ENCODE assay signal across 8 cellular contexts in the genomic region with DNA sequence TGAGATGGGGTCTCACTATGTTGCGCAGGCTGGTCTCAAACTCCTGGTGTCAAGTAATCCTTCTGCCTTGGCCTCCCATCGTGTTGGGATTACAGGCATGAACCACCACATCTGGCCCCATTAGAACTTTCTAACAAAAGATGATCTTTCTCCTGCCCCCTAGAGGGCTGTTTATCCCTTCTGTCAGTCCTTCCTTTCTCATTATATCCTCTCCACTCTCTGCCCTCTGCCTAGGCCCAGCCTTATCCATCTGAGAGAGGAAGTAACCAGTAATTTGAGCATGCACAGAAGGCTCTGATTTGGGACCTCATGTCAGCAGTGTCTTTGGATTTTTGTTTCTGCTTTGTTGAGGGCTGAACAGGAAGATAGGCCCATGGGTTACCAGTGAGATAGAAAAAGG. TPM values are rescaled to one million over a fixed set of nuclear protein-coding genes. Genes with fewer than 3 reads are reported as not detected.
DNase-seq lines count a peak whose midpoint lies in the region; ATAC-seq and TF ChIP-seq lines count a peak whose summit lies in the region.

No MANE protein-coding gene starts in this region.

- no peak overlapping the region for H3K27ac ChIP-seq in smooth muscle cell (ENCODE audit: low read depth)

- H3K9me3 ChIP-seq in smooth muscle cell (replicated peaks; ENCODE audit: low read depth): no peaks in the 10 kb centered on the region

- H3K4me3 ChIP-seq in smooth muscle cell: no peak overlapping the region

- no peaks in the 10 kb centered on the region for H3K27me3 ChIP-seq in smooth muscle cell (ENCODE audit: low read depth)

- no peaks in the 10 kb centered on the region for H3K4me1 ChIP-seq in smooth muscle cell (ENCODE audit: low read depth)

- peaks cover 2% of the 10 kb centered on the region for H3K27me3 Mint-ChIP-seq in activated CD8-positive, alpha-beta memory T cell treated with anti-CD3 and anti-CD28 coated beads, Interleukin-2, amount 10 ng/mL, durations not matched to agents 7 days and 5 days
- no peaks in the 10 kb centered on the region for H3K27me3 Mint-ChIP-seq in chondrocyte (ENCODE audit: low read depth)

- DNase-seq in activated CD8-positive, alpha-beta memory T cell treated with anti-CD3 and anti-CD28 coated beads, Interleukin-2, amount 10 ng/mL, durations not matched to agents 7 days and 5 days: peak; percentile 43
- DNase-seq in activated CD8-positive, alpha-beta memory T cell treated with anti-CD3 and anti-CD28 coated beads, Interleukin-2, amount 50 U/mL, for 48 hours: no peak
- DNase-seq in NCI-H226 (peak; percentile 24), chondrocyte (ENCODE audit: low spot score) (no peak), smooth muscle cell (lab: John Stamatoyannopoulos, UW; ENCODE audit: unreplicated experiment) (no peak), NCI-H446 treated with DMSO at 0.1 percent for 48 hours (lab: John Stamatoyannopoulos, UW) (no peak), sciatic nerve (ENCODE audit: low spot score) (no peak)

- no peaks in the 10 kb centered on the region for H3K9me3 Mint-ChIP-seq in activated CD8-positive, alpha-beta memory T cell treated with anti-CD3 and anti-CD28 coated beads, Interleukin-2, amount 10 ng/mL, durations not matched to agents 7 days and 5 days (ENCODE audit: low read depth)
- H3K9me3 Mint-ChIP-seq in chondrocyte (ENCODE audit: low read depth): no peaks in the 10 kb centered on the region

- intact Hi-C loops in sciatic nerve (cut with DNase I): no loop called here

- peaks cover 16% of the 10 kb centered on the region for H3K4me1 Mint-ChIP-seq in activated CD8-positive, alpha-beta memory T cell treated with anti-CD3 and anti-CD28 coated beads, Interleukin-2, amount 10 ng/mL, durations not matched to agents 7 days and 5 days
- peaks cover 7% of the 10 kb centered on the region for H3K4me1 Mint-ChIP-seq in chondrocyte (ENCODE audit: low read depth)

- TF ChIP-seq CTCF in chondrocyte (IDR thresholded peaks at IDR 0.05): peak; percentile 54
- TF ChIP-seq CTCF in smooth muscle cell (IDR thresholded peaks at IDR 0.05; ENCODE audit: borderline replicate concordance, insufficient read depth, poor library complexity, severe bottlenecking): peak; percentile 8

- no peak overlapping the region for H3K4me3 Mint-ChIP-seq in activated CD8-positive, alpha-beta memory T cell treated with anti-CD3 and anti-CD28 coated beads, Interleukin-2, amount 10 ng/mL, durations not matched to agents 7 days and 5 days
- H3K4me3 Mint-ChIP-seq in chondrocyte (ENCODE audit: unreplicated experiment): no peak overlapping the region

- H2AFZ ChIP-seq in smooth muscle cell (ENCODE audit: low read depth): no peak overlapping the region

- WGBS in smooth muscle cell (ENCODE audit: low lambda C conversion rate): 77% methylated on average over 2 of the region's 2 CpGs

- peaks cover 2% of the 10 kb centered on the region for H3K36me3 Mint-ChIP-seq in activated CD8-positive, alpha-beta memory T cell treated with anti-CD3 and anti-CD28 coated beads, Interleukin-2, amount 10 ng/mL, durations not matched to agents 7 days and 5 days
- peaks cover 2% of the 10 kb centered on the region for H3K36me3 Mint-ChIP-seq in chondrocyte (ENCODE audit: low read depth)

- CTCF ChIA-PET in activated CD8-positive, alpha-beta memory T cell treated with anti-CD3 and anti-CD28 coated beads, Interleukin-2, amount 10 ng/mL, durations not matched to agents 7 days and 5 days (lab: Charles Lee): interaction anchor here (0.7 to 2.6 kb wide), 4 partner anchors 31 to 250 kb away, joined by 3 to 12 read pairs (median 6); no protein-coding TSS in a partner anchor

- H3F3A ChIP-seq in smooth muscle cell (ENCODE audit: low read depth): no peaks in the 10 kb centered on the region

- ATAC-seq in activated CD8-positive, alpha-beta memory T cell treated with anti-CD3 and anti-CD28 coated beads, Interleukin-2, amount 10 ng/mL, durations not matched to agents 7 days and 5 days: peak; percentile 32
- ATAC-seq in GM18505 (IDR thresholded peaks at IDR 0.05; ENCODE audit: unreplicated experiment) (no peak), sciatic nerve (no peak)

- no peak overlapping the region for H3K9ac ChIP-seq in smooth muscle cell (ENCODE audit: low read depth)

- H3K27ac Mint-ChIP-seq in activated CD8-positive, alpha-beta memory T cell treated with anti-CD3 and anti-CD28 coated beads, Interleukin-2, amount 10 ng/mL, durations not matched to agents 7 days and 5 days: no peak overlapping the region
- H3K27ac Mint-ChIP-seq in chondrocyte (ENCODE audit: unreplicated experiment): no peak overlapping the region

- H3K4me2 ChIP-seq in smooth muscle cell: no peak overlapping the region

- no peaks in the 10 kb centered on the region for H3K36me3 ChIP-seq in smooth muscle cell (ENCODE audit: low read depth)

- H3K79me2 ChIP-seq in smooth muscle cell (ENCODE audit: low read depth): no peaks in the 10 kb centered on the region

- no peaks in the 10 kb centered on the region for H4K20me1 ChIP-seq in smooth muscle cell (ENCODE audit: low read depth)

- TF ChIP-seq POLR2A in GM18505 (IDR thresholded peaks at IDR 0.05; ENCODE audit: borderline replicate concordance, extremely low read depth, insufficient read depth, insufficient read length): no peak

RNA-seq across cellular contexts. Expression of a gene that starts 4.4 kb away (rescaled TPM):
- 10 to 100 TPM; 17.1 to 18.0 TPM for total RNA-seq in activated CD8-positive, alpha-beta memory T cell treated with anti-CD3 and anti-CD28 coated beads, Interleukin-2, amount 10 ng/mL, durations not matched to agents 7 days and 5 days
- total RNA-seq in chondrocyte (29.2 to 37.2 TPM (median 30.0 TPM) in 3 replicates), smooth muscle cell (44.7 and 52.3 TPM in 2 replicates), sciatic nerve (34.7 TPM)
- polyA plus RNA-seq in smooth muscle cell: 10.8 and 16.5 TPM in 2 replicates

RNA-seq across cellular contexts. Expression of a gene that starts 58.7 kb away (rescaled TPM):
- total RNA-seq in activated CD8-positive, alpha-beta memory T cell treated with anti-CD3 and anti-CD28 coated beads, Interleukin-2, amount 10 ng/mL, durations not matched to agents 7 days and 5 days: 100 to 1,000 TPM; 126 to 162 TPM
- total RNA-seq in chondrocyte: 312 to 399 TPM (median 314 TPM) in 3 replicates
- 362 and 378 TPM in 2 replicates for total RNA-seq in smooth muscle cell
- 102 and 114 TPM in 2 replicates for polyA plus RNA-seq in smooth muscle cell
- total RNA-seq in sciatic nerve: 213 TPM

Comparison
In these comparisons a context has a peak if more than half of its experiments do, and no peak if none do; other contexts are left out.
1. DNase-seq: peak in activated CD8-positive, alpha-beta memory T cell treated with anti-CD3 and anti-CD28 coated beads, Interleukin-2, amount 10 ng/mL, durations not matched to agents 7 days and 5 days (single experiment) and NCI-H226 (single experiment); none in activated CD8-positive, alpha-beta memory T cell treated with anti-CD3 and anti-CD28 coated beads, Interleukin-2, amount 50 U/mL, for 48 hours (single experiment), chondrocyte (single experiment), smooth muscle cell (single experiment), NCI-H446 treated with DMSO at 0.1 percent for 48 hours (single experiment) and sciatic nerve (single experiment).